Comparison of ENCODE assay signal across 8 cellular contexts in the genomic region with DNA sequence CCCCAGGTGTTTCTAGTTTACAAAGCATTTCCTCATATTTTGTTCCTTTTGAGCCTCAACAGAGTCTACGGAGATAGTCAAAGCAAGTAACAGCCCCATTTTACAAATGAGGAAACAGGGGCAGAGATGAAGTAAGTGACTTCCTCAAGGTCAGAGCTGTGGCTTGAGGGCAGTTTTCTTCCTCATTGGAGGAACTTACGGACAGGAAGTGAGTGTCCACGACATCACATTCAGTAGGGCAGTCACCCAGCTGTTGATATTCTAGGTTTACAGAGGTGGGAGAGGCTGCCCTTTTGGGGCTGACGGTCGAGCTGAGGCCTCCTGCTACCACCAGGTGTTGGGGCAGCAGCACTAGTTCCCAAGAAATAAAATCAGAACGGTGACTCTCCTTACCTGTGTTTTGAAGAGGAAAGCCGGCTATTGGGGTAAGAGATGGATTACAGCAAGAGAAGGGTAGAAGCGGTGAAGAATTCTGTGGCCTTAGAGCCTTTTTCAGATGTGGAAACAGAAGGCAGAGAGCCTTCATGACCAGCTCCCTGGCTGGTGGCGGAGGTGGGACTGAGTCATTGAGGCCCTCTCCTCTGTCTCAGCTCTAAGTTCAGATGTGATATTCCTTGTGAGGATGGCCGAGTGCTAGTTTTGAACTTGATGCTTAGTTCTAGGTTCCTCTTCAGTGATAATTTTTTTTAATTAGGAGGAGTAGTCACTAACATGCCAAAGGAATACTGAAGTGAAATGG. TPM values are rescaled to one million over a fixed set of nuclear protein-coding genes. Genes with fewer than 3 reads are reported as not detected.
DNase-seq lines count a peak whose midpoint lies in the region; ATAC-seq and TF ChIP-seq lines count a peak whose summit lies in the region.

No MANE protein-coding gene starts in this region.

- H3K4me2 ChIP-seq in smooth muscle cell = peak overlapping the region; percentile 71

- DNase-seq in NOMO-1 treated with dmso at 0.1 percent for 144 hours (lab: John Stamatoyannopoulos, UW; ENCODE audit: unreplicated experiment) = peak; percentile 57
- DNase-seq in smooth muscle cell (lab: John Stamatoyannopoulos, UW; ENCODE audit: unreplicated experiment) = no peak
- DNase-seq in foreskin keratinocyte = no peak
- DNase-seq in H4 (ENCODE audit: low spot score) = no peak

- H3K9me3 ChIP-seq in esophagus (ENCODE audit: control insufficient read depth in 2 of 2, insufficient read depth in 1 of 2, low read depth in 1 of 2, low read length in 1 of 2) (no peaks in the 10 kb centered on the region), smooth muscle cell (replicated peaks; ENCODE audit: low read depth) (no peaks in the 10 kb centered on the region)

- peaks cover 3 to 16% of the 10 kb centered on the region in 2 donors for H3K4me1 ChIP-seq in esophagus (ENCODE audit: control insufficient read depth in 2 of 2, insufficient read depth in 2 of 2, low read length in 1 of 2)
- H3K4me1 ChIP-seq in smooth muscle cell (ENCODE audit: low read depth) = peaks cover 51% of the 10 kb centered on the region
- peaks cover 52% of the 10 kb centered on the region for H3K4me1 ChIP-seq in foreskin keratinocyte

- H4K20me1 ChIP-seq in smooth muscle cell (ENCODE audit: low read depth) = peaks cover 69% of the 10 kb centered on the region

- ATAC-seq in GM19351 (IDR thresholded peaks at IDR 0.05; ENCODE audit: unreplicated experiment) (peak; percentile 52), foreskin keratinocyte (no peak), HG02852 (IDR thresholded peaks at IDR 0.05; ENCODE audit: unreplicated experiment) (no peak), GM18505 (IDR thresholded peaks at IDR 0.05; ENCODE audit: unreplicated experiment) (no peak)

- H3K27ac ChIP-seq in esophagus (ENCODE audit: low read depth in 2 of 2, low read length in 1 of 2) (peak overlapping the region; percentile 60 to 73), smooth muscle cell (ENCODE audit: low read depth) (peak overlapping the region; percentile 84), foreskin keratinocyte (no peak overlapping the region)

- TF ChIP-seq CTCF in smooth muscle cell (IDR thresholded peaks at IDR 0.05; ENCODE audit: borderline replicate concordance, insufficient read depth, poor library complexity, severe bottlenecking) = no peak
- TF ChIP-seq CTCF in foreskin keratinocyte (conservative IDR thresholded peaks at IDR 0.05) = no peak

- H3K79me2 ChIP-seq in smooth muscle cell (ENCODE audit: low read depth) = peaks cover 79% of the 10 kb centered on the region

- H3K36me3 ChIP-seq in esophagus (ENCODE audit: control insufficient read depth in 2 of 2, insufficient read depth in 2 of 2, low read length in 1 of 2) (peaks cover 0 to 4% of the 10 kb centered on the region in 2 donors), smooth muscle cell (ENCODE audit: low read depth) (no peaks in the 10 kb centered on the region)

- no peak for TF ChIP-seq POLR2A in GM18505 (IDR thresholded peaks at IDR 0.05; ENCODE audit: borderline replicate concordance, extremely low read depth, insufficient read depth, insufficient read length)

- H3K9ac ChIP-seq in smooth muscle cell (ENCODE audit: low read depth) = no peak overlapping the region

- 72 to 76% methylated on average over 10 of the region's 10 CpGs for WGBS in esophagus, 2 donors
- 68% methylated on average over 10 of the region's 10 CpGs for WGBS in smooth muscle cell (ENCODE audit: low lambda C conversion rate)

- no peak overlapping the region for H2AFZ ChIP-seq in smooth muscle cell (ENCODE audit: low read depth)

- H3K27me3 ChIP-seq in esophagus (ENCODE audit: control insufficient read depth in 1 of 2, insufficient read depth in 2 of 2, low read length in 2 of 2) (no peaks in the 10 kb centered on the region), smooth muscle cell (ENCODE audit: low read depth) (no peaks in the 10 kb centered on the region), foreskin keratinocyte (no peaks in the 10 kb centered on the region)

- H3K4me3 ChIP-seq in esophagus (ENCODE audit: low read depth in 1 of 2, low read length in 2 of 2) (no peak overlapping the region), smooth muscle cell (no peak overlapping the region)

- peaks cover 23% of the 10 kb centered on the region for H3F3A ChIP-seq in smooth muscle cell (ENCODE audit: low read depth)

RNA-seq across cellular contexts. Expression of gene SUSD6, which starts 41.7 kb away (rescaled TPM):
- 10 to 100 TPM; 16.2 to 30.3 TPM for polyA plus RNA-seq in esophagus
- total RNA-seq in smooth muscle cell = 20.3 and 25.9 TPM in 2 replicates
- 14.4 and 15.8 TPM in 2 replicates for polyA plus RNA-seq in smooth muscle cell
- total RNA-seq in foreskin keratinocyte = 14.5 and 17.4 TPM in 2 replicates
- 5.4 and 5.9 TPM in 2 replicates for polyA plus RNA-seq in foreskin keratinocyte
- 2.7 and 3.4 TPM in 2 replicates for total RNA-seq in H4 (2014; rRNA removed; shearing (Covaris generic))
